3 cellular contexts compared by ENCODE assay signal in genomic region chr11:99593197-99593596, GRCh38.
"Had no signal": no experiment of that assay in that cellular context is flagged by ENCODE, and none has a peak within 500 bp of the region (broad histone marks: within the 10 kb centered on the region; RNA-seq: fewer than 3 reads in every experiment).

No MANE protein-coding gene starts in this region.

- ATAC-seq: GM12878 had no signal

- H3K4me3 ChIP-seq: GM12878 had no signal

- DNase-seq: GDM1, GF-D8 had no signal
